ENCODE assay signal across 23 cellular contexts in genomic region chr12:114450019-114450418, GRCh38. TPM values are rescaled to one million over a fixed set of nuclear protein-coding genes. Genes with fewer than 3 reads are reported as not detected.
DNase-seq lines count a peak whose midpoint lies in the region; ATAC-seq and TF ChIP-seq lines count a peak whose summit lies in the region.
"Had no signal": no experiment of that assay in that cellular context is flagged by ENCODE, and none has a peak within 500 bp of the region (broad histone marks: within the 10 kb centered on the region; RNA-seq: fewer than 3 reads in every experiment).

No MANE protein-coding gene starts in this region.

- peak overlapping the region; percentile 34 for H3K4me2 ChIP-seq in GM23338
- H3K4me2 ChIP-seq: A549; BLaER1 treated with 17β-estradiol and CSF1 and Interleukin-3, amounts not matched to agents 10 nM and 100 nM had no signal

- H3K4me3 ChIP-seq in right cardiac atrium (ENCODE audit: low read length) (no peak overlapping the region), heart right ventricle (no peak overlapping the region), GM23338 (no peak overlapping the region), HEK293 (ENCODE audit: low read depth, low read length) (no peak overlapping the region), endodermal cell (ENCODE audit: low read length) (no peak overlapping the region)
- H3K4me3 ChIP-seq: A549; BLaER1 treated with 17β-estradiol and CSF1 and Interleukin-3, amounts not matched to agents 10 nM and 100 nM had no signal

- CTCF ChIA-PET in HEK293 (lab: Yijun Ruan, JAX), result no interaction called here

- ATAC-seq in right cardiac atrium (no peak), heart right ventricle (no peak), GM23338 (peak; percentile 6)
- ATAC-seq: A549 had no signal

- H3K9me3 Mint-ChIP-seq in GM23338 (0 out of 3 replicates have a peak, but pooled peaks cover 3% of the 10 kb centered on the region), endodermal cell (no peaks in the 10 kb centered on the region)

- POLR2A ChIA-PET in HEK293 (lab: Yijun Ruan, JAX), result no interaction called here

- 49% methylated on average over 5 of the region's 5 CpGs for WGBS in right cardiac atrium
- 42 to 67% methylated on average over 5 of the region's 5 CpGs for WGBS in heart right ventricle, 2 donors
- 22 to 24% methylated on average over 2 to 5 of the region's 5 CpGs for WGBS in endodermal cell (ENCODE audit: insufficient coverage in 1 of 2, insufficient read length in 1 of 2), 2 experiments

- H3K27ac Mint-ChIP-seq in GM23338 (no peak overlapping the region), endodermal cell (no peak overlapping the region)
- H3K27ac Mint-ChIP-seq: CD14-positive monocyte; CD4-positive, alpha-beta T cell; CD8-positive, alpha-beta memory T cell had no signal

- intact Hi-C loops in right cardiac atrium (cut with DNase I), result no loop called here
- intact Hi-C loops in heart right ventricle (cut with DNase I), result no loop called here

- H3K79me2 ChIP-seq in GM23338 (replicated peaks; ENCODE audit: insufficient read depth), result no peaks in the 10 kb centered on the region

- no peaks in the 10 kb centered on the region for H3K27me3 ChIP-seq in right cardiac atrium (ENCODE audit: control insufficient read depth, insufficient read depth)
- H3K27me3 ChIP-seq in heart right ventricle, result peaks cover 0 to 82% (median 78%) of the 10 kb centered on the region in 7 donors
- peaks cover 100% of the 10 kb centered on the region for H3K27me3 ChIP-seq in GM23338 (ENCODE audit: insufficient read depth)
- peaks cover 97% of the 10 kb centered on the region for H3K27me3 ChIP-seq in endodermal cell (ENCODE audit: control insufficient read depth, insufficient read depth, low read length, poor library complexity, severe bottlenecking)

- no peak overlapping the region for H3K9ac ChIP-seq in endodermal cell (ENCODE audit: extremely low read depth, low read length, poor library complexity, severe bottlenecking)
- H3K9ac ChIP-seq: BLaER1 treated with 17β-estradiol and CSF1 and Interleukin-3, amounts not matched to agents 10 nM and 100 nM had no signal

- H3K4me1 ChIP-seq in right cardiac atrium (ENCODE audit: control insufficient read depth, insufficient read depth, low read length), result peaks cover 2% of the 10 kb centered on the region
- H3K4me1 ChIP-seq in heart right ventricle, result peaks cover 0 to 17% (median 3%) of the 10 kb centered on the region in 9 donors
- peaks cover 48% of the 10 kb centered on the region for H3K4me1 ChIP-seq in GM23338 (ENCODE audit: insufficient read depth)
- no peaks in the 10 kb centered on the region for H3K4me1 ChIP-seq in HEK293 (ENCODE audit: control insufficient read depth, insufficient read depth, low read length)
- H3K4me1 ChIP-seq in endodermal cell (ENCODE audit: control insufficient read depth, insufficient read depth, low read length), result no peaks in the 10 kb centered on the region
- H3K4me1 ChIP-seq: A549, BE2C had no signal

- H3K9me3 ChIP-seq in right cardiac atrium (ENCODE audit: control insufficient read depth, low read length), result no peaks in the 10 kb centered on the region
- H3K9me3 ChIP-seq in heart right ventricle, result no peaks in the 10 kb centered on the region
- H3K9me3 ChIP-seq in HEK293 (ENCODE audit: control insufficient read depth, insufficient read depth, low read depth, low read length), result no peaks in the 10 kb centered on the region
- H3K9me3 ChIP-seq in endodermal cell (ENCODE audit: control insufficient read depth, low read length), result peaks cover 6% of the 10 kb centered on the region
- H3K9me3 ChIP-seq: A549, BE2C had no signal

- peaks cover 4% of the 10 kb centered on the region for H3F3A ChIP-seq in GM23338 (replicated peaks; ENCODE audit: low read depth)

- H4K20me1 ChIP-seq in GM23338 (replicated peaks; ENCODE audit: insufficient read depth), result peaks cover 10% of the 10 kb centered on the region

- no peaks in the 10 kb centered on the region for H3K9me2 ChIP-seq in GM23338 (ENCODE audit: insufficient read depth)

- H2AFZ ChIP-seq in GM23338, result no peak overlapping the region

- peaks cover 85% of the 10 kb centered on the region for H3K27me3 Mint-ChIP-seq in GM23338 (ENCODE audit: insufficient read depth, low read depth, poor library complexity)
- H3K27me3 Mint-ChIP-seq in endodermal cell (ENCODE audit: insufficient read depth), result peaks cover 98% of the 10 kb centered on the region

- H3K36me3 Mint-ChIP-seq in GM23338 (ENCODE audit: low read depth) (no peaks in the 10 kb centered on the region), endodermal cell (ENCODE audit: low read depth) (no peaks in the 10 kb centered on the region)
- H3K36me3 Mint-ChIP-seq: CD14-positive monocyte; CD8-positive, alpha-beta memory T cell had no signal

- DNase-seq in right cardiac atrium (no peak), heart right ventricle (no peak), GM23338 (ENCODE audit: low spot score) (no peak), endodermal cell (peak; percentile 29), NAMALWA (ENCODE audit: low spot score) (no peak), GDM1 (lab: John Stamatoyannopoulos, UW) (no peak)
- DNase-seq in stimulated activated CD8-positive, alpha-beta memory T cell treated with anti-CD3 and anti-CD28 coated beads, Interleukin-4, amount 100 ng/mL, for 48 hours, result no peak
- DNase-seq: 8988T; ACHN; AML-193; BE2C; CD4-positive, alpha-beta T cell; CD8-positive, alpha-beta memory T cell; DMS 273 treated with DMSO at 0.1 percent for 48 hours; DMS79; EL; HCEC 1CT had no signal

- H3K36me3 ChIP-seq in heart right ventricle, result no peaks in the 10 kb centered on the region
- no peaks in the 10 kb centered on the region for H3K36me3 ChIP-seq in GM23338 (ENCODE audit: insufficient read depth)
- no peaks in the 10 kb centered on the region for H3K36me3 ChIP-seq in HEK293 (ENCODE audit: control insufficient read depth in 2 of 2, insufficient read depth in 1 of 2, low read length in 2 of 2)
- no peaks in the 10 kb centered on the region for H3K36me3 ChIP-seq in endodermal cell (ENCODE audit: control insufficient read depth, insufficient read depth, low read length)
- H3K36me3 ChIP-seq: BE2C; BLaER1 treated with 17β-estradiol and CSF1 and Interleukin-3, amounts not matched to agents 10 nM and 100 nM had no signal

- H3K27ac ChIP-seq in right cardiac atrium (ENCODE audit: low read length) (peak overlapping the region; percentile 86), heart right ventricle (no peak overlapping the region), GM23338 (ENCODE audit: low read depth) (no peak overlapping the region), HEK293 (ENCODE audit: extremely low read depth, low read depth, low read length) (no peak overlapping the region), endodermal cell (ENCODE audit: low read depth, low read length) (no peak overlapping the region)
- H3K27ac ChIP-seq: A549; BLaER1 treated with 17β-estradiol and CSF1 and Interleukin-3, amounts not matched to agents 10 nM and 100 nM had no signal

- H3K4me1 Mint-ChIP-seq in GM23338 (peaks cover 50% of the 10 kb centered on the region), endodermal cell (peaks cover 2% of the 10 kb centered on the region)
- H3K4me1 Mint-ChIP-seq: CD14-positive monocyte; CD8-positive, alpha-beta memory T cell had no signal

- TF ChIP-seq CTCF in heart right ventricle (IDR thresholded peaks at IDR 0.05) (no peak), GM23338 (conservative IDR thresholded peaks at IDR 0.05; ENCODE audit: low read depth in 2 of 2) (no peak), HEK293 (tag by site-specific recombination; IDR thresholded peaks at IDR 0.05) (no peak), endodermal cell (conservative IDR thresholded peaks at IDR 0.05) (no peak)

- H3K4me3 Mint-ChIP-seq in GM23338, result no peak overlapping the region; the same call in 2 of the 3 replicates
- H3K4me3 Mint-ChIP-seq in endodermal cell, result no peak overlapping the region
- H3K4me3 Mint-ChIP-seq: CD4-positive, alpha-beta T cell; CD8-positive, alpha-beta memory T cell had no signal

TF ChIP-seq in GM23338, 12 proteins besides CTCF, POLR2A, EP300 and RAD21:
- TF ChIP-seq EZH2 (IDR thresholded peaks at IDR 0.05; ENCODE audit: low read depth, unreplicated experiment) (no peak), CREB1 (CRISPR knock-in tag; IDR thresholded peaks at IDR 0.05; ENCODE audit: low read depth) (no peak), POLR2AphosphoS5 (IDR thresholded peaks at IDR 0.05; ENCODE audit: low read depth) (no peak), ETS1 (IDR thresholded peaks at IDR 0.05) (no peak)

TF ChIP-seq in HEK293, 187 proteins besides CTCF, POLR2A, EP300 and RAD21:
- no peak for TF ChIP-seq ZNF677 (tag by site-specific recombination; IDR thresholded peaks at IDR 0.05)
- TF ChIP-seq, protein P1, sequence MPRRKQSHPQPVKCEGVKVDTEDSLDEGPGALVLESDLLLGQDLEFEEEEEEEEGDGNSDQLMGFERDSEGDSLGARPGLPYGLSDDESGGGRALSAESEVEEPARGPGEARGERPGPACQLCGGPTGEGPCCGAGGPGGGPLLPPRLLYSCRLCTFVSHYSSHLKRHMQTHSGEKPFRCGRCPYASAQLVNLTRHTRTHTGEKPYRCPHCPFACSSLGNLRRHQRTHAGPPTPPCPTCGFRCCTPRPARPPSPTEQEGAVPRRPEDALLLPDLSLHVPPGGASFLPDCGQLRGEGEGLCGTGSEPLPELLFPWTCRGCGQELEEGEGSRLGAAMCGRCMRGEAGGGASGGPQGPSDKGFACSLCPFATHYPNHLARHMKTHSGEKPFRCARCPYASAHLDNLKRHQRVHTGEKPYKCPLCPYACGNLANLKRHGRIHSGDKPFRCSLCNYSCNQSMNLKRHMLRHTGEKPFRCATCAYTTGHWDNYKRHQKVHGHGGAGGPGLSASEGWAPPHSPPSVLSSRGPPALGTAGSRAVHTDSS (tag by site-specific recombination; IDR thresholded peaks at IDR 0.05), result peak; percentile 72
TF ChIP-seq in HEK293: peak in this region for 1.

RNA-seq across cellular contexts. Expression of gene TBX5, which starts 44.1 kb away (rescaled TPM):
- 100 to 1,000 TPM; 181 to 275 (median 191) TPM for total RNA-seq in right cardiac atrium
- 97.3 TPM for polyA plus RNA-seq in right cardiac atrium
- total RNA-seq in heart right ventricle, result 10 to 100 TPM; 24.6 to 70.1 (median 54.3) TPM
- 10 to 100 TPM in 1 of 2 donors, 1 to 10 TPM in 1; 4.0 to 30.2 TPM for polyA plus RNA-seq in heart right ventricle
- total RNA-seq in GM23338 (2014; rRNA removed; shearing (Covaris generic)), result 0.21 TPM in 1 of 2 replicates, not detected in the other
- polyA plus RNA-seq in GM23338 (2016; fragmentation: Nextera tagmentation; extraction: Ambion mirVana), result not detected in 2 replicates
- not detected for total RNA-seq in endodermal cell
- polyA plus RNA-seq in endodermal cell (2013, experiment 1 of 2), result 0.14 TPM
- 0.17 TPM for polyA plus RNA-seq in endodermal cell (2013, experiment 2 of 2)
- total RNA-seq: CD4-positive, alpha-beta T cell; CD8-positive, alpha-beta memory T cell; G401; H4 had no signal
- polyA plus RNA-seq: A549; CD14-positive monocyte; CD8-positive, alpha-beta memory T cell had no signal

Comparison
In these comparisons a context has a peak if more than half of its experiments do, and no peak if none do; other contexts are left out.
1. RNA of gene TBX5, which starts 44.1 kb away (total RNA-seq): 181 to 275 TPM in right cardiac atrium and 24.6 to 70.1 TPM in heart right ventricle; 0.21 TPM in GM23338 and not detected in endodermal cell; every median in the first group is over 10 times any median in the second.